Comparison of ENCODE assay signal across 1 cellular context in the genomic region with DNA sequence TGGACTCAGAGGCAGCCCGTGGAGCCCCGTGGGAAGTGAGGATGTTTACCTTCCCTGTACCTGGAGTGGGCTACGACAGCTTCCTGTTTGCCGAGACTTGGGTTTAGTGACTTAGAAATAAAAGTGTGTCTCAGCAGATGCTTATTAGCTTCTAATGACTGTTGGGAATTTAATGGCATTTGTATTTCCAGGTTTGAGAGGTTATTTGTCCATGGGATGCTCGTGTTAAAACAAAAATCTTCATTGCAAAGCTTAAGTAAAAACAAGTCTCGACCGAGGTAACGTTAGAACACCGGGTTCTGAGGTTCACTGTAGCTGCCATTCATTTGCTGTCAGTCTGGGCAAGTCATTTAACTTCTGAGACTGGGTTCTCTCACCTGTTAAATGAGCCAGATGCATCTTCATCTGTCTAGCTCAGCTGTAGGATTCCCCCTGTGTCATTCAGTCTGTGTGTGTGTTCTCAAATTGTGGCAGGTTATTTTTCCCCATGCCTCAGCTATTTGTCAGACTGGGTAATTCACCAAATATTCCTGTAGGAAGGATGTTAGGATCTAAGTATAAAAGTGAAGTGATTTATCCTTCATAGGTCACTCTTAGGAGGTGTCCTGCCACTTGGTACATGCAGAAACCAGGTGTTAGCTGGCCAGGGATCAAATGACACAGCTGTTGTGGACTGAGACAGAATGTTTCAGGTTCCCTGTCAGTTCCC.
TF ChIP-seq lines count a peak whose summit lies in the region.

No MANE protein-coding gene starts in this region.

TF ChIP-seq in GM23338, 12 proteins besides CTCF, POLR2A, EP300 and RAD21 (continued from another document):
- TF ChIP-seq, protein P1, sequence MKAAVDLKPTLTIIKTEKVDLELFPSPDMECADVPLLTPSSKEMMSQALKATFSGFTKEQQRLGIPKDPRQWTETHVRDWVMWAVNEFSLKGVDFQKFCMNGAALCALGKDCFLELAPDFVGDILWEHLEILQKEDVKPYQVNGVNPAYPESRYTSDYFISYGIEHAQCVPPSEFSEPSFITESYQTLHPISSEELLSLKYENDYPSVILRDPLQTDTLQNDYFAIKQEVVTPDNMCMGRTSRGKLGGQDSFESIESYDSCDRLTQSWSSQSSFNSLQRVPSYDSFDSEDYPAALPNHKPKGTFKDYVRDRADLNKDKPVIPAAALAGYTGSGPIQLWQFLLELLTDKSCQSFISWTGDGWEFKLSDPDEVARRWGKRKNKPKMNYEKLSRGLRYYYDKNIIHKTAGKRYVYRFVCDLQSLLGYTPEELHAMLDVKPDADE (IDR thresholded peaks at IDR 0.05) = no peak
- TF ChIP-seq ZNF114 (CRISPR knock-in tag; IDR thresholded peaks at IDR 0.05) (no peak), POLR2AphosphoS5 (IDR thresholded peaks at IDR 0.05; ENCODE audit: low read depth) (no peak), NANOG (IDR thresholded peaks at IDR 0.05; ENCODE audit: borderline replicate concordance) (no peak), CREB1 (CRISPR knock-in tag; IDR thresholded peaks at IDR 0.05; ENCODE audit: low read depth) (no peak), STAT1 (IDR thresholded peaks at IDR 0.05; ENCODE audit: unreplicated experiment) (no peak), JUNB (IDR thresholded peaks at IDR 0.05; ENCODE audit: unreplicated experiment) (no peak), ZNF331 (CRISPR knock-in tag; IDR thresholded peaks at IDR 0.05; ENCODE audit: low read depth) (no peak), EZH2 (IDR thresholded peaks at IDR 0.05; ENCODE audit: low read depth, unreplicated experiment) (no peak), EZH2phosphoT487 (IDR thresholded peaks at IDR 0.05; ENCODE audit: unreplicated experiment) (no peak)
- TF ChIP-seq, protein P2, sequence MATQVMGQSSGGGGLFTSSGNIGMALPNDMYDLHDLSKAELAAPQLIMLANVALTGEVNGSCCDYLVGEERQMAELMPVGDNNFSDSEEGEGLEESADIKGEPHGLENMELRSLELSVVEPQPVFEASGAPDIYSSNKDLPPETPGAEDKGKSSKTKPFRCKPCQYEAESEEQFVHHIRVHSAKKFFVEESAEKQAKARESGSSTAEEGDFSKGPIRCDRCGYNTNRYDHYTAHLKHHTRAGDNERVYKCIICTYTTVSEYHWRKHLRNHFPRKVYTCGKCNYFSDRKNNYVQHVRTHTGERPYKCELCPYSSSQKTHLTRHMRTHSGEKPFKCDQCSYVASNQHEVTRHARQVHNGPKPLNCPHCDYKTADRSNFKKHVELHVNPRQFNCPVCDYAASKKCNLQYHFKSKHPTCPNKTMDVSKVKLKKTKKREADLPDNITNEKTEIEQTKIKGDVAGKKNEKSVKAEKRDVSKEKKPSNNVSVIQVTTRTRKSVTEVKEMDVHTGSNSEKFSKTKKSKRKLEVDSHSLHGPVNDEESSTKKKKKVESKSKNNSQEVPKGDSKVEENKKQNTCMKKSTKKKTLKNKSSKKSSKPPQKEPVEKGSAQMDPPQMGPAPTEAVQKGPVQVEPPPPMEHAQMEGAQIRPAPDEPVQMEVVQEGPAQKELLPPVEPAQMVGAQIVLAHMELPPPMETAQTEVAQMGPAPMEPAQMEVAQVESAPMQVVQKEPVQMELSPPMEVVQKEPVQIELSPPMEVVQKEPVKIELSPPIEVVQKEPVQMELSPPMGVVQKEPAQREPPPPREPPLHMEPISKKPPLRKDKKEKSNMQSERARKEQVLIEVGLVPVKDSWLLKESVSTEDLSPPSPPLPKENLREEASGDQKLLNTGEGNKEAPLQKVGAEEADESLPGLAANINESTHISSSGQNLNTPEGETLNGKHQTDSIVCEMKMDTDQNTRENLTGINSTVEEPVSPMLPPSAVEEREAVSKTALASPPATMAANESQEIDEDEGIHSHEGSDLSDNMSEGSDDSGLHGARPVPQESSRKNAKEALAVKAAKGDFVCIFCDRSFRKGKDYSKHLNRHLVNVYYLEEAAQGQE (IDR thresholded peaks at IDR 0.05; ENCODE audit: unreplicated experiment) = no peak
